Comparison of ENCODE assay signal across 13 cellular contexts in the genomic region with DNA sequence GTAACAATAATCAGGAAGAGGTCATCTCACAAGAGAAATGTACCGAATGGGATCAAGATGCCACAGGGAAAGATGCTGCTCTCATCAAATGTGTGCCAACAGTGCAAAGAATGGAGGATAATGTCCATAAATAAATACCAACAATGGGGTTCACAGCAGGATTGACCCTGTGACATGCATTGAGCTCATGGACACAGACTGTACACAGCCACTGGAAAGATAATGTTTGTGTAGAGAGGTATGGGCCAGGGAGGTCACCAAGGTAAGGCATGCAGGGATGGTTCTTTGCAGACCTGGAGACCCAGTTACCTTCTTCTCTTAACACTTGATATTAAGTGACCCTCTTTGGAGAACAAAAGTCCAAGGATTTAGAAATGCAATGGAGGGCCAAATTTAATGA. TPM values are rescaled to one million over a fixed set of nuclear protein-coding genes. Genes with fewer than 3 reads are reported as not detected.
DNase-seq lines count a peak whose midpoint lies in the region; ATAC-seq and TF ChIP-seq lines count a peak whose summit lies in the region.
"Had no signal": no experiment of that assay in that cellular context is flagged by ENCODE, and none has a peak within 500 bp of the region (broad histone marks: within the 10 kb centered on the region; RNA-seq: fewer than 3 reads in every experiment).

No MANE protein-coding gene starts in this region.

- TF ChIP-seq CTCF in WI38 (IDR thresholded peaks at IDR 0.05; ENCODE audit: low read depth, low read length) (no peak), fibroblast of lung (conservative IDR thresholded peaks at IDR 0.05 in 1 of 2, IDR thresholded peaks at IDR 0.05 in 1 of 2; ENCODE audit: low read depth in 1 of 2, low read length in 2 of 2) (no peak)

- no peak for DNase-seq in activated T-cell treated with anti-CD3 and anti-CD28 coated beads, Interleukin-2, amount 50 U/mL, for 4 hours
- no peak for DNase-seq in activated T-cell treated with anti-CD3 and anti-CD28 coated beads, Interleukin-2, amount 50 U/mL, for 1 hour
- no peak for DNase-seq in fibroblast of lung (ENCODE audit: low read depth in 2 of 2)
- no peak for DNase-seq in skeletal muscle cell (ENCODE audit: low read depth)
- DNase-seq in AG08395 (ENCODE audit: low spot score) = no peak
- DNase-seq in inferior parietal cortex (ENCODE audit: extremely low spot score) = no peak
- DNase-seq: cerebellar nuclear complex, mesenchymal stem cell, NCI-H1417 treated with DMSO at 0.1 percent for 48 hours, NCI-H748 treated with DMSO at 0.1 percent for 48 hours, SW 1271 had no signal

- H3K4me1 Mint-ChIP-seq in activated T-cell treated with anti-CD3 and anti-CD28 coated beads, Interleukin-2, amount 50 U/mL, for 4 hours (ENCODE audit: low read depth) = peaks cover 54% of the 10 kb centered on the region

- no peak for ATAC-seq in activated T-cell treated with anti-CD3 and anti-CD28 coated beads, Interleukin-2, amount 50 U/mL, for 4 hours
- ATAC-seq in GM19452 (IDR thresholded peaks at IDR 0.05; ENCODE audit: unreplicated experiment) = no peak

- peaks cover 15% of the 10 kb centered on the region for H3K36me3 ChIP-seq in fibroblast of lung (ENCODE audit: control insufficient read depth, insufficient read depth, low read length)

- H3K27ac ChIP-seq in fibroblast of lung (ENCODE audit: insufficient read depth, low read length) = no peak overlapping the region

- H3K79me2 ChIP-seq in fibroblast of lung (ENCODE audit: control insufficient read depth, insufficient read depth, low read length) = peaks cover 39% of the 10 kb centered on the region

- H3K4me3 Mint-ChIP-seq in activated T-cell treated with anti-CD3 and anti-CD28 coated beads, Interleukin-2, amount 50 U/mL, for 4 hours = peak overlapping the region; percentile 92

- no peak overlapping the region for H2AFZ ChIP-seq in fibroblast of lung (ENCODE audit: low read length)

- H3K9me3 ChIP-seq in fibroblast of lung (ENCODE audit: control insufficient read depth, insufficient read depth, low read depth, low read length) = no peaks in the 10 kb centered on the region

- no peaks in the 10 kb centered on the region for H4K20me1 ChIP-seq in fibroblast of lung (ENCODE audit: control insufficient read depth, extremely low read depth, insufficient read depth, low read length)

- H3K4me3 ChIP-seq in WI38 (ENCODE audit: low read depth, low read length) (peak overlapping the region; percentile 98), fibroblast of lung (replicated peaks in 1 of 4; ENCODE audit: control extremely low read depth in 1 of 4, insufficient read depth in 1 of 4, low read depth in 3 of 4, low read length in 4 of 4) (peak overlapping the region in 2 of 4 experiments; percentile 93 to 99), skeletal muscle cell (ENCODE audit: low read depth, low read length) (peak overlapping the region; percentile 99)

- peaks cover 10% of the 10 kb centered on the region for H3K36me3 Mint-ChIP-seq in activated T-cell treated with anti-CD3 and anti-CD28 coated beads, Interleukin-2, amount 50 U/mL, for 4 hours (ENCODE audit: insufficient read depth)

- H3K27me3 ChIP-seq in fibroblast of lung (ENCODE audit: control insufficient read depth, insufficient read depth, low read length) = no peaks in the 10 kb centered on the region

- H3K4me1 ChIP-seq in fibroblast of lung (ENCODE audit: control insufficient read depth, extremely low read depth, insufficient read depth, low read length) = peaks cover 18% of the 10 kb centered on the region

- H3K4me2 ChIP-seq in fibroblast of lung (ENCODE audit: extremely low read depth, insufficient read depth, low read length) = peak overlapping the region; percentile 95

- H3K27me3 Mint-ChIP-seq in activated T-cell treated with anti-CD3 and anti-CD28 coated beads, Interleukin-2, amount 50 U/mL, for 4 hours (ENCODE audit: low read depth) = no peaks in the 10 kb centered on the region

- no peak overlapping the region for H3K9ac ChIP-seq in fibroblast of lung (ENCODE audit: insufficient read depth, low read length)

- H3K9me3 Mint-ChIP-seq in activated T-cell treated with anti-CD3 and anti-CD28 coated beads, Interleukin-2, amount 50 U/mL, for 4 hours = no peaks in the 10 kb centered on the region

RNA-seq across cellular contexts. Expression of gene AGPAT1, which starts 1.5 kb away (rescaled TPM):
- total RNA-seq in activated T-cell treated with anti-CD3 and anti-CD28 coated beads, Interleukin-2, amount 50 U/mL, for 4 hours = 10 to 100 TPM; 27.3 to 28.2 (median 28.1) TPM
- total RNA-seq in fibroblast of lung = 15.9 and 22.1 TPM in 2 replicates
- polyA plus RNA-seq in fibroblast of lung = 79.0 and 92.1 TPM in 2 replicates
- polyA plus RNA-seq in fibroblast of lung (2012) = 87.4 and 90.5 TPM in 2 replicates
- 327 and 338 TPM in 2 replicates for polyA minus RNA-seq in fibroblast of lung (ENCODE audit: low replicate concordance)

RNA-seq across cellular contexts. Expression of gene RNF5, which starts 3.8 kb away (rescaled TPM):
- 10 to 100 TPM; 40.1 to 49.6 (median 47.1) TPM for total RNA-seq in activated T-cell treated with anti-CD3 and anti-CD28 coated beads, Interleukin-2, amount 50 U/mL, for 4 hours
- total RNA-seq in fibroblast of lung = 22.1 and 23.9 TPM in 2 replicates
- 54.5 and 63.4 TPM in 2 replicates for polyA plus RNA-seq in fibroblast of lung
- 42.2 and 45.8 TPM in 2 replicates for polyA plus RNA-seq in fibroblast of lung (2012)
- polyA minus RNA-seq in fibroblast of lung (ENCODE audit: low replicate concordance) = 21.5 and 29.6 TPM in 2 replicates

RNA-seq across cellular contexts. Expression of gene AGER, which starts 9.6 kb away (rescaled TPM):
- 10 to 100 TPM in 2 of 3 donors, 1 to 10 TPM in 1; 8.9 to 14.7 (median 13.0) TPM for total RNA-seq in activated T-cell treated with anti-CD3 and anti-CD28 coated beads, Interleukin-2, amount 50 U/mL, for 4 hours
- 0.26 and 0.50 TPM in 2 replicates for total RNA-seq in fibroblast of lung
- polyA plus RNA-seq in fibroblast of lung = 0.78 and 0.99 TPM in 2 replicates
- 1.7 and 2.2 TPM in 2 replicates for polyA plus RNA-seq in fibroblast of lung (2012)
- 1.2 TPM in 1 of 2 replicates, not detected in the other for polyA minus RNA-seq in fibroblast of lung (ENCODE audit: low replicate concordance)

RNA-seq across cellular contexts. Expression of gene EGFL8, which starts 10.0 kb away (rescaled TPM):
- total RNA-seq in activated T-cell treated with anti-CD3 and anti-CD28 coated beads, Interleukin-2, amount 50 U/mL, for 4 hours = 1 to 10 TPM; 6.4 to 9.6 (median 9.1) TPM
- total RNA-seq in fibroblast of lung = 0.99 and 1.0 TPM in 2 replicates
- polyA plus RNA-seq in fibroblast of lung = 0.77 and 2.3 TPM in 2 replicates
- 1.4 and 1.9 TPM in 2 replicates for polyA plus RNA-seq in fibroblast of lung (2012)
- polyA minus RNA-seq in fibroblast of lung (ENCODE audit: low replicate concordance) = not detected in 2 replicates

RNA-seq across cellular contexts. Expression of gene PBX2, which starts 15.6 kb away (rescaled TPM):
- 10 to 100 TPM; 62.2 to 68.2 (median 64.0) TPM for total RNA-seq in activated T-cell treated with anti-CD3 and anti-CD28 coated beads, Interleukin-2, amount 50 U/mL, for 4 hours
- total RNA-seq in fibroblast of lung = 23.6 and 35.0 TPM in 2 replicates
- 39.4 and 41.8 TPM in 2 replicates for polyA plus RNA-seq in fibroblast of lung
- polyA plus RNA-seq in fibroblast of lung (2012) = 34.4 and 38.7 TPM in 2 replicates
- 37.3 and 40.1 TPM in 2 replicates for polyA minus RNA-seq in fibroblast of lung (ENCODE audit: low replicate concordance)
